ENCODE assay signal across 1 cellular context in the genomic region with DNA sequence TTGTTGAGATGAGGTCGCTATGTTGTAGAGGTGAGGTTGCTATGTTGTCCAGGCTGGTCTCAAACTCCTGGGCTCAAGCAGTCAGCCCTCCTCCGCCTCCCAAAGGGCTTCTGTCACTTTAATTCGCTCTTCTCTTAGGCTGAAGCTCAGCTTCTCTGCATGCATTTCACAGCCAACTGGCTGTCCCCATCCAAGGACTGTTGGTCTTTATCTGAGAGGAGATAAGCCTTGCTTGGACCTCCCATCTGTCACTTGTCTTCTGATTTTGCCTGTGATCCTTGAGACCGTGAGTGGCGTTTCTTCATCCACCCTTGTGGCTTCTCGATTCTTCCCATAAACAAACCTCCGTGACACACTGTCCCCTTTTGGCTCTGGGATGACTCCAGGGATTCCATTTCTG.
TF ChIP-seq lines count a peak whose summit lies in the region.

No MANE protein-coding gene starts in this region.

TF ChIP-seq in K562, 482 proteins besides CTCF, POLR2A, EP300 and RAD21 (continues in another document):
- TF ChIP-seq ZNF699 (CRISPR knock-in tag; IDR thresholded peaks at IDR 0.05; ENCODE audit: insufficient replicate concordance) (no peak), NBN (IDR thresholded peaks at IDR 0.05; ENCODE audit: low read depth) (no peak), EHMT2 (IDR thresholded peaks at IDR 0.05) (peak; percentile 42; the same call in 1 of the 2 replicates), RCOR1 (IDR thresholded peaks at IDR 0.05; ENCODE audit: borderline replicate concordance in 1 of 2, low read depth in 2 of 2, low read length in 2 of 2) (peak in 1 of 2 experiments; percentile 84; a peak in 2 of 4 replicates), ZFP30 (CRISPR knock-in tag; IDR thresholded peaks at IDR 0.05; ENCODE audit: borderline replicate concordance) (no peak), PHB (CRISPR knock-in tag; IDR thresholded peaks at IDR 0.05) (no peak), CXXC5 (CRISPR knock-in tag; IDR thresholded peaks at IDR 0.05) (no peak), KLF6 (CRISPR knock-in tag; IDR thresholded peaks at IDR 0.05; ENCODE audit: borderline replicate concordance) (no peak), ZNF324 (CRISPR knock-in tag; IDR thresholded peaks at IDR 0.05) (no peak), ZNF212 (CRISPR knock-in tag; IDR thresholded peaks at IDR 0.05) (no peak), NFE2L1 (tag; IDR thresholded peaks at IDR 0.05; ENCODE audit: borderline replicate concordance, low read depth) (no peak), ZNF124 (CRISPR knock-in tag; IDR thresholded peaks at IDR 0.05) (no peak), MLLT1 (IDR thresholded peaks at IDR 0.05) (no peak), ZNF140 (CRISPR knock-in tag; IDR thresholded peaks at IDR 0.05) (no peak), CTBP1 (IDR thresholded peaks at IDR 0.05; ENCODE audit: borderline replicate concordance) (peak; percentile 22; the same call in 1 of the 2 replicates), ZFX (CRISPR knock-in tag; IDR thresholded peaks at IDR 0.05) (no peak), FOXA3 (CRISPR knock-in tag; conservative IDR thresholded peaks at IDR 0.05 in 1 of 2, IDR thresholded peaks at IDR 0.05 in 1 of 2) (no peak), CBX1 (IDR thresholded peaks at IDR 0.05; ENCODE audit: low read depth) (no peak), MTA1 (IDR thresholded peaks at IDR 0.05; ENCODE audit: borderline replicate concordance) (no peak), SMARCE1 (IDR thresholded peaks at IDR 0.05) (no peak), ZNF384 (IDR thresholded peaks at IDR 0.05; ENCODE audit: low read depth, low read length) (no peak), DLX4 (CRISPR knock-in tag; IDR thresholded peaks at IDR 0.05) (no peak), HDAC8 (tag; IDR thresholded peaks at IDR 0.05) (no peak), MEIS2 (IDR thresholded peaks at IDR 0.05; ENCODE audit: partially characterized antibody) (peak; percentile 69), ZNF780A (CRISPR knock-in tag; IDR thresholded peaks at IDR 0.05) (no peak)
- TF ChIP-seq, protein P1, sequence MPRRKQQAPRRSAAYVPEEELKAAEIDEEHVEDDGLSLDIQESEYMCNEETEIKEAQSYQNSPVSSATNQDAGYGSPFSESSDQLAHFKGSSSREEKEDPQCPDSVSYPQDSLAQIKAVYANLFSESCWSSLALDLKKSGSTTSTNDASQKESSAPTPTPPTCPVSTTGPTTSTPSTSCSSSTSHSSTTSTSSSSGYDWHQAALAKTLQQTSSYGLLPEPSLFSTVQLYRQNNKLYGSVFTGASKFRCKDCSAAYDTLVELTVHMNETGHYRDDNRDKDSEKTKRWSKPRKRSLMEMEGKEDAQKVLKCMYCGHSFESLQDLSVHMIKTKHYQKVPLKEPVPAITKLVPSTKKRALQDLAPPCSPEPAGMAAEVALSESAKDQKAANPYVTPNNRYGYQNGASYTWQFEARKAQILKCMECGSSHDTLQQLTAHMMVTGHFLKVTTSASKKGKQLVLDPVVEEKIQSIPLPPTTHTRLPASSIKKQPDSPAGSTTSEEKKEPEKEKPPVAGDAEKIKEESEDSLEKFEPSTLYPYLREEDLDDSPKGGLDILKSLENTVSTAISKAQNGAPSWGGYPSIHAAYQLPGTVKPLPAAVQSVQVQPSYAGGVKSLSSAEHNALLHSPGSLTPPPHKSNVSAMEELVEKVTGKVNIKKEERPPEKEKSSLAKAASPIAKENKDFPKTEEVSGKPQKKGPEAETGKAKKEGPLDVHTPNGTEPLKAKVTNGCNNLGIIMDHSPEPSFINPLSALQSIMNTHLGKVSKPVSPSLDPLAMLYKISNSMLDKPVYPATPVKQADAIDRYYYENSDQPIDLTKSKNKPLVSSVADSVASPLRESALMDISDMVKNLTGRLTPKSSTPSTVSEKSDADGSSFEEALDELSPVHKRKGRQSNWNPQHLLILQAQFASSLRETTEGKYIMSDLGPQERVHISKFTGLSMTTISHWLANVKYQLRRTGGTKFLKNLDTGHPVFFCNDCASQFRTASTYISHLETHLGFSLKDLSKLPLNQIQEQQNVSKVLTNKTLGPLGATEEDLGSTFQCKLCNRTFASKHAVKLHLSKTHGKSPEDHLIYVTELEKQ (CRISPR knock-in tag; IDR thresholded peaks at IDR 0.05) = no peak
- TF ChIP-seq, protein P2, sequence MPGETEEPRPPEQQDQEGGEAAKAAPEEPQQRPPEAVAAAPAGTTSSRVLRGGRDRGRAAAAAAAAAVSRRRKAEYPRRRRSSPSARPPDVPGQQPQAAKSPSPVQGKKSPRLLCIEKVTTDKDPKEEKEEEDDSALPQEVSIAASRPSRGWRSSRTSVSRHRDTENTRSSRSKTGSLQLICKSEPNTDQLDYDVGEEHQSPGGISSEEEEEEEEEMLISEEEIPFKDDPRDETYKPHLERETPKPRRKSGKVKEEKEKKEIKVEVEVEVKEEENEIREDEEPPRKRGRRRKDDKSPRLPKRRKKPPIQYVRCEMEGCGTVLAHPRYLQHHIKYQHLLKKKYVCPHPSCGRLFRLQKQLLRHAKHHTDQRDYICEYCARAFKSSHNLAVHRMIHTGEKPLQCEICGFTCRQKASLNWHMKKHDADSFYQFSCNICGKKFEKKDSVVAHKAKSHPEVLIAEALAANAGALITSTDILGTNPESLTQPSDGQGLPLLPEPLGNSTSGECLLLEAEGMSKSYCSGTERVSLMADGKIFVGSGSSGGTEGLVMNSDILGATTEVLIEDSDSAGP (CRISPR knock-in tag; IDR thresholded peaks at IDR 0.05) = 0 out of 2 replicates have a peak, but pooled peaks have one; percentile 45
- TF ChIP-seq, protein P3, sequence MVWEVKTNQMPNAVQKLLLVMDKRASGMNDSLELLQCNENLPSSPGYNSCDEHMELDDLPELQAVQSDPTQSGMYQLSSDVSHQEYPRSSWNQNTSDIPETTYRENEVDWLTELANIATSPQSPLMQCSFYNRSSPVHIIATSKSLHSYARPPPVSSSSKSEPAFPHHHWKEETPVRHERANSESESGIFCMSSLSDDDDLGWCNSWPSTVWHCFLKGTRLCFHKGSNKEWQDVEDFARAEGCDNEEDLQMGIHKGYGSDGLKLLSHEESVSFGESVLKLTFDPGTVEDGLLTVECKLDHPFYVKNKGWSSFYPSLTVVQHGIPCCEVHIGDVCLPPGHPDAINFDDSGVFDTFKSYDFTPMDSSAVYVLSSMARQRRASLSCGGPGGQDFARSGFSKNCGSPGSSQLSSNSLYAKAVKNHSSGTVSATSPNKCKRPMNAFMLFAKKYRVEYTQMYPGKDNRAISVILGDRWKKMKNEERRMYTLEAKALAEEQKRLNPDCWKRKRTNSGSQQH (CRISPR knock-in tag; IDR thresholded peaks at IDR 0.05) = no peak
- TF ChIP-seq, protein P4, sequence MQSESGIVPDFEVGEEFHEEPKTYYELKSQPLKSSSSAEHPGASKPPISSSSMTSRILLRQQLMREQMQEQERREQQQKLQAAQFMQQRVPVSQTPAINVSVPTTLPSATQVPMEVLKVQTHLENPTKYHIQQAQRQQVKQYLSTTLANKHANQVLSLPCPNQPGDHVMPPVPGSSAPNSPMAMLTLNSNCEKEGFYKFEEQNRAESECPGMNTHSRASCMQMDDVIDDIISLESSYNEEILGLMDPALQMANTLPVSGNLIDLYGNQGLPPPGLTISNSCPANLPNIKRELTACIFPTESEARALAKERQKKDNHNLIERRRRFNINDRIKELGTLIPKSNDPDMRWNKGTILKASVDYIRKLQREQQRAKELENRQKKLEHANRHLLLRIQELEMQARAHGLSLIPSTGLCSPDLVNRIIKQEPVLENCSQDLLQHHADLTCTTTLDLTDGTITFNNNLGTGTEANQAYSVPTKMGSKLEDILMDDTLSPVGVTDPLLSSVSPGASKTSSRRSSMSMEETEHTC (IDR thresholded peaks at IDR 0.05) = no peak
- TF ChIP-seq, protein P5, sequence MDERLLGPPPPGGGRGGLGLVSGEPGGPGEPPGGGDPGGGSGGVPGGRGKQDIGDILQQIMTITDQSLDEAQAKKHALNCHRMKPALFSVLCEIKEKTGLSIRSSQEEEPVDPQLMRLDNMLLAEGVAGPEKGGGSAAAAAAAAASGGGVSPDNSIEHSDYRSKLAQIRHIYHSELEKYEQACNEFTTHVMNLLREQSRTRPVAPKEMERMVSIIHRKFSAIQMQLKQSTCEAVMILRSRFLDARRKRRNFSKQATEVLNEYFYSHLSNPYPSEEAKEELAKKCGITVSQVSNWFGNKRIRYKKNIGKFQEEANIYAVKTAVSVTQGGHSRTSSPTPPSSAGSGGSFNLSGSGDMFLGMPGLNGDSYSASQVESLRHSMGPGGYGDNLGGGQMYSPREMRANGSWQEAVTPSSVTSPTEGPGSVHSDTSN (CRISPR knock-in tag; IDR thresholded peaks at IDR 0.05; ENCODE audit: low read depth) = no peak
- TF ChIP-seq, protein P5 (tag; conservative IDR thresholded peaks at IDR 0.05; ENCODE audit: low read depth) = peak; percentile 39; the same call in 1 of the 2 replicates
- TF ChIP-seq, protein P6, sequence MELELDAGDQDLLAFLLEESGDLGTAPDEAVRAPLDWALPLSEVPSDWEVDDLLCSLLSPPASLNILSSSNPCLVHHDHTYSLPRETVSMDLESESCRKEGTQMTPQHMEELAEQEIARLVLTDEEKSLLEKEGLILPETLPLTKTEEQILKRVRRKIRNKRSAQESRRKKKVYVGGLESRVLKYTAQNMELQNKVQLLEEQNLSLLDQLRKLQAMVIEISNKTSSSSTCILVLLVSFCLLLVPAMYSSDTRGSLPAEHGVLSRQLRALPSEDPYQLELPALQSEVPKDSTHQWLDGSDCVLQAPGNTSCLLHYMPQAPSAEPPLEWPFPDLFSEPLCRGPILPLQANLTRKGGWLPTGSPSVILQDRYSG (tag; conservative IDR thresholded peaks at IDR 0.05; ENCODE audit: low read depth) = no peak
- TF ChIP-seq, protein P7, sequence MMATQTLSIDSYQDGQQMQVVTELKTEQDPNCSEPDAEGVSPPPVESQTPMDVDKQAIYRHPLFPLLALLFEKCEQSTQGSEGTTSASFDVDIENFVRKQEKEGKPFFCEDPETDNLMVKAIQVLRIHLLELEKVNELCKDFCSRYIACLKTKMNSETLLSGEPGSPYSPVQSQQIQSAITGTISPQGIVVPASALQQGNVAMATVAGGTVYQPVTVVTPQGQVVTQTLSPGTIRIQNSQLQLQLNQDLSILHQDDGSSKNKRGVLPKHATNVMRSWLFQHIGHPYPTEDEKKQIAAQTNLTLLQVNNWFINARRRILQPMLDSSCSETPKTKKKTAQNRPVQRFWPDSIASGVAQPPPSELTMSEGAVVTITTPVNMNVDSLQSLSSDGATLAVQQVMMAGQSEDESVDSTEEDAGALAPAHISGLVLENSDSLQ (IDR thresholded peaks at IDR 0.05) = peak; percentile 72
- TF ChIP-seq, protein P8, sequence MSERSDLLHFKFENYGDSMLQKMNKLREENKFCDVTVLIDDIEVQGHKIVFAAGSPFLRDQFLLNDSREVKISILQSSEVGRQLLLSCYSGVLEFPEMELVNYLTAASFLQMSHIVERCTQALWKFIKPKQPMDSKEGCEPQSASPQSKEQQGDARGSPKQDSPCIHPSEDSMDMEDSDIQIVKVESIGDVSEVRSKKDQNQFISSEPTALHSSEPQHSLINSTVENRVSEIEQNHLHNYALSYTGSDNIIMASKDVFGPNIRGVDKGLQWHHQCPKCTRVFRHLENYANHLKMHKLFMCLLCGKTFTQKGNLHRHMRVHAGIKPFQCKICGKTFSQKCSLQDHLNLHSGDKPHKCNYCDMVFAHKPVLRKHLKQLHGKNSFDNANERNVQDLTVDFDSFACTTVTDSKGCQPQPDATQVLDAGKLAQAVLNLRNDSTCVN (CRISPR knock-in tag; IDR thresholded peaks at IDR 0.05) = no peak
- TF ChIP-seq, protein P9, sequence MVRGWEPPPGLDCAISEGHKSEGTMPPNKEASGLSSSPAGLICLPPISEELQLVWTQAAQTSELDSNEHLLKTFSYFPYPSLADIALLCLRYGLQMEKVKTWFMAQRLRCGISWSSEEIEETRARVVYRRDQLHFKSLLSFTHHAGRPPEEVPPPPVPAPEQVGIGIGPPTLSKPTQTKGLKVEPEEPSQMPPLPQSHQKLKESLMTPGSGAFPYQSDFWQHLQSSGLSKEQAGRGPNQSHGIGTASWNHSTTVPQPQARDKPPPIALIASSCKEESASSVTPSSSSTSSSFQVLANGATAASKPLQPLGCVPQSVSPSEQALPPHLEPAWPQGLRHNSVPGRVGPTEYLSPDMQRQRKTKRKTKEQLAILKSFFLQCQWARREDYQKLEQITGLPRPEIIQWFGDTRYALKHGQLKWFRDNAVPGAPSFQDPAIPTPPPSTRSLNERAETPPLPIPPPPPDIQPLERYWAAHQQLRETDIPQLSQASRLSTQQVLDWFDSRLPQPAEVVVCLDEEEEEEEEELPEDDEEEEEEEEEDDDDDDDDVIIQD (CRISPR knock-in tag; IDR thresholded peaks at IDR 0.05) = no peak
